ENCODE assay signal across 8 cellular contexts in genomic region chr1:156054500-156055342, GRCh38. TPM values are rescaled to one million over a fixed set of nuclear protein-coding genes. Genes with fewer than 3 reads are reported as not detected.
DNase-seq lines count a peak whose midpoint lies in the region; ATAC-seq and TF ChIP-seq lines count a peak whose summit lies in the region.

LAMTOR2 (plus strand) TSS chr1:156054782; CDS start chr1:156054890, 108 bp downstream.

- H2AFZ ChIP-seq in SK-N-SH (ENCODE audit: low read depth): peak within 1 kb of the TSS; percentile 90

- TF ChIP-seq RAD21 in SK-N-SH (IDR thresholded peaks at IDR 0.05; ENCODE audit: low read length): no peak

- peaks cover 44% of the 10 kb centered on the region for H3K79me2 ChIP-seq in SK-N-SH (ENCODE audit: insufficient read depth)

- peak within 1 kb of the TSS; percentile 93 to 100 for H3K27ac ChIP-seq in SK-N-SH (ENCODE audit: low read depth in 2 of 2, low read length in 1 of 2)
- H3K27ac ChIP-seq in temporal lobe (ENCODE audit: low read depth, low read length): peak within 1 kb of the TSS; percentile 85

- WGBS in SK-N-SH (ENCODE audit: low lambda C conversion rate): 2% methylated on average over 31 of the region's 57 CpGs

- peak; percentile 66 for ATAC-seq in HG02571 (IDR thresholded peaks at IDR 0.05; ENCODE audit: unreplicated experiment)

- DNase-seq in GM04503 (ENCODE audit: low read depth) (peak; percentile 83), NCI-H1048 (lab: John Stamatoyannopoulos, UW) (peak; percentile 99), SK-N-SH (peak; percentile 93), globus pallidus (ENCODE audit: low spot score) (peak; percentile 98), occipital lobe (lab: John Stamatoyannopoulos, UW) (peak; percentile 98)
- DNase-seq in activated naive CD4-positive, alpha-beta T cell treated with anti-CD3 and anti-CD28 coated beads, Interleukin-2, amount 50 U/mL, for 16 hours: peak; percentile 97

- peak within 1 kb of the TSS; percentile 85 for H3K4me2 ChIP-seq in SK-N-SH

- no peak for TF ChIP-seq EP300 in SK-N-SH (IDR thresholded peaks at IDR 0.05; ENCODE audit: borderline replicate concordance in 1 of 2, low read depth in 1 of 2, low read length in 1 of 2)

- TF ChIP-seq CTCF in SK-N-SH (IDR thresholded peaks at IDR 0.05): no peak

- peak within 1 kb of the TSS; percentile 87 to 94 for H3K4me3 ChIP-seq in SK-N-SH (ENCODE audit: low read depth in 2 of 2, low read length in 1 of 2)

- H3K36me3 ChIP-seq in SK-N-SH (replicated peaks in 1 of 2; ENCODE audit: control insufficient read depth in 1 of 2, insufficient read depth in 2 of 2, low read length in 1 of 2): peaks cover 2 to 29% of the 10 kb centered on the region in 2 experiments

- H3K9me3 ChIP-seq in SK-N-SH: no peaks in the 10 kb centered on the region

- peaks cover 6 to 17% of the 10 kb centered on the region in 2 experiments; a peak in 3 of 4 replicates for H3K4me1 ChIP-seq in SK-N-SH (ENCODE audit: control insufficient read depth in 1 of 2, insufficient read depth in 2 of 2, low read depth in 1 of 2, low read length in 1 of 2)

- H3K27me3 ChIP-seq in SK-N-SH (ENCODE audit: insufficient read depth): no peaks in the 10 kb centered on the region

- peak within 1 kb of the TSS; percentile 78 for H3K9ac ChIP-seq in SK-N-SH

- H4K20me1 ChIP-seq in SK-N-SH (ENCODE audit: insufficient read depth): peaks cover 8% of the 10 kb centered on the region

- peaks cover 8% of the 10 kb centered on the region for H3F3A ChIP-seq in SK-N-SH (replicated peaks; ENCODE audit: insufficient read depth)

- POLR2A ChIA-PET in SK-N-SH (lab: Yijun Ruan, JAX): interaction anchor here (0.7 kb wide), 1 partner anchor 28 kb away, joined by 4 read pairs; the partner anchor contains the start of gene MEX3A

- no peaks in the 10 kb centered on the region for H3K9me2 ChIP-seq in SK-N-SH

- CTCF ChIA-PET in SK-N-SH (lab: Yijun Ruan, JAX): interaction anchor here (0.8 to 3.1 kb wide), 6 partner anchors 11 to 76 kb away, joined by 3 to 19 read pairs (median 4); no protein-coding TSS in a partner anchor

TF ChIP-seq in SK-N-SH, 30 proteins besides CTCF, POLR2A, EP300 and RAD21:
- TF ChIP-seq SMC3 (IDR thresholded peaks at IDR 0.05; ENCODE audit: low read depth, low read length) (no peak), NFIC (IDR thresholded peaks at IDR 0.05; ENCODE audit: borderline replicate concordance) (0 out of 2 replicates have a peak, but pooled peaks have one; percentile 8), ELF1 (IDR thresholded peaks at IDR 0.05) (peak; percentile 89), RXRA (IDR thresholded peaks at IDR 0.05; ENCODE audit: borderline replicate concordance, low read depth) (no peak), ZBTB33 (IDR thresholded peaks at IDR 0.05; ENCODE audit: borderline replicate concordance, low read depth) (peak; percentile 91), GABPA (IDR thresholded peaks at IDR 0.05; ENCODE audit: low read depth) (peak; percentile 77), FOXM1 (IDR thresholded peaks at IDR 0.05; ENCODE audit: low read depth) (no peak), FOXJ3 (CRISPR knock-in tag; IDR thresholded peaks at IDR 0.05) (no peak), TAF1 (IDR thresholded peaks at IDR 0.05; ENCODE audit: borderline replicate concordance, low read depth, low read length) (peak; percentile 64; the same call in 1 of the 2 replicates), YY1 (IDR thresholded peaks at IDR 0.05; ENCODE audit: low read depth) (peak; percentile 69), POLR2AphosphoS5 (IDR thresholded peaks at IDR 0.05; ENCODE audit: low read depth, low read length) (peak; percentile 75), CHD2 (IDR thresholded peaks at IDR 0.05; ENCODE audit: low read length, partially characterized antibody) (peak; percentile 97), RFX5 (IDR thresholded peaks at IDR 0.05; ENCODE audit: low read length) (peak; percentile 78; the same call in 1 of the 2 replicates), TCF12 (IDR thresholded peaks at IDR 0.05) (no peak; the same call in none of the 2 replicates), GATA2 (CRISPR knock-in tag; IDR thresholded peaks at IDR 0.05) (no peak), NRF1 (IDR thresholded peaks at IDR 0.05; ENCODE audit: low read depth, low read length) (no peak), JUND (IDR thresholded peaks at IDR 0.05) (no peak), RCOR1 (IDR thresholded peaks at IDR 0.05; ENCODE audit: low read length) (0 out of 2 replicates have a peak, but pooled peaks have one; percentile 11), MXI1 (IDR thresholded peaks at IDR 0.05; ENCODE audit: low read depth, low read length) (peak; percentile 95), SIN3A (IDR thresholded peaks at IDR 0.05; ENCODE audit: borderline replicate concordance, low read depth, low read length) (peak; percentile 76; the same call in 1 of the 2 replicates), USF1 (IDR thresholded peaks at IDR 0.05; ENCODE audit: borderline replicate concordance, low read depth) (peak; percentile 60; the same call in 1 of the 2 replicates), MEF2A (IDR thresholded peaks at IDR 0.05; ENCODE audit: borderline replicate concordance, low read depth) (no peak), USF2 (IDR thresholded peaks at IDR 0.05; ENCODE audit: borderline replicate concordance, low read depth, low read length) (no peak)
- TF ChIP-seq, protein P1, sequence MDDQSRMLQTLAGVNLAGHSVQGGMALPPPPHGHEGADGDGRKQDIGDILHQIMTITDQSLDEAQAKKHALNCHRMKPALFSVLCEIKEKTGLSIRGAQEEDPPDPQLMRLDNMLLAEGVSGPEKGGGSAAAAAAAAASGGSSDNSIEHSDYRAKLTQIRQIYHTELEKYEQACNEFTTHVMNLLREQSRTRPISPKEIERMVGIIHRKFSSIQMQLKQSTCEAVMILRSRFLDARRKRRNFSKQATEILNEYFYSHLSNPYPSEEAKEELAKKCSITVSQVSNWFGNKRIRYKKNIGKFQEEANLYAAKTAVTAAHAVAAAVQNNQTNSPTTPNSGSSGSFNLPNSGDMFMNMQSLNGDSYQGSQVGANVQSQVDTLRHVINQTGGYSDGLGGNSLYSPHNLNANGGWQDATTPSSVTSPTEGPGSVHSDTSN (IDR thresholded peaks at IDR 0.05): no peak; the same call in 1 of the 2 replicates
- TF ChIP-seq, protein P2, sequence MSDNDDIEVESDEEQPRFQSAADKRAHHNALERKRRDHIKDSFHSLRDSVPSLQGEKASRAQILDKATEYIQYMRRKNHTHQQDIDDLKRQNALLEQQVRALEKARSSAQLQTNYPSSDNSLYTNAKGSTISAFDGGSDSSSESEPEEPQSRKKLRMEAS (IDR thresholded peaks at IDR 0.05; ENCODE audit: low read depth): peak; percentile 98

RNA-seq across cellular contexts. Expression of gene LAMTOR2, which starts in this region (rescaled TPM):
- polyA plus RNA-seq in SK-N-SH (2012; rRNA removed): 184 and 230 TPM in 2 replicates
- 164 and 185 TPM in 2 replicates for polyA plus RNA-seq in SK-N-SH (2012; cell fraction: cytosol; rRNA removed)
- 55.1 and 103 TPM in 2 replicates for polyA plus RNA-seq in SK-N-SH (2012; cell fraction: nucleus; rRNA removed)
- total RNA-seq in occipital lobe: 30.7 TPM
- total RNA-seq in temporal lobe: 37.9 TPM

Comparison
In these comparisons a context has a peak if more than half of its experiments do, and no peak if none do; other contexts are left out.
1. Peak in every context shown above with its lines: DNase-seq, ATAC-seq, H3K4me3 ChIP-seq and H3K27ac ChIP-seq.